1 cellular context compared by ENCODE assay signal in the genomic region with DNA sequence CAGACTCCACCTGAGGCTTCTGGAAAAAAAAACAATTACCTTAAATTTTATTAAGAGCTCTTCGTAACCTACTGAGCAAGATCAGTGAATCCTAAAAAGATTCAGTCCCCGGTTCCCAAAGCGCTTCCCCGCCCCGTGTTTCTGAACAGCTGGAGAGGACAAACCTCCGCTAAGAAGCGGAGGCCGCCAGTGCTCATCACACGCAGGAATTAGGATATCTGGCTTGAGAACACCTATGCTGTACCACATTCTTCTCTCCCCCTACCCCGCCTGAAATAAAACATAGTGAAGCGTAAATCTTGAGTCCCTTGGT.
A peak's percentile ranks its signal among the peaks of the same experiment; 100 is the strongest.
TF ChIP-seq lines count a peak whose summit lies in the region.

No MANE protein-coding gene starts in this region.

TF ChIP-seq in GM12878, 131 proteins besides CTCF, POLR2A, EP300 and RAD21:
- TF ChIP-seq, protein P1, sequence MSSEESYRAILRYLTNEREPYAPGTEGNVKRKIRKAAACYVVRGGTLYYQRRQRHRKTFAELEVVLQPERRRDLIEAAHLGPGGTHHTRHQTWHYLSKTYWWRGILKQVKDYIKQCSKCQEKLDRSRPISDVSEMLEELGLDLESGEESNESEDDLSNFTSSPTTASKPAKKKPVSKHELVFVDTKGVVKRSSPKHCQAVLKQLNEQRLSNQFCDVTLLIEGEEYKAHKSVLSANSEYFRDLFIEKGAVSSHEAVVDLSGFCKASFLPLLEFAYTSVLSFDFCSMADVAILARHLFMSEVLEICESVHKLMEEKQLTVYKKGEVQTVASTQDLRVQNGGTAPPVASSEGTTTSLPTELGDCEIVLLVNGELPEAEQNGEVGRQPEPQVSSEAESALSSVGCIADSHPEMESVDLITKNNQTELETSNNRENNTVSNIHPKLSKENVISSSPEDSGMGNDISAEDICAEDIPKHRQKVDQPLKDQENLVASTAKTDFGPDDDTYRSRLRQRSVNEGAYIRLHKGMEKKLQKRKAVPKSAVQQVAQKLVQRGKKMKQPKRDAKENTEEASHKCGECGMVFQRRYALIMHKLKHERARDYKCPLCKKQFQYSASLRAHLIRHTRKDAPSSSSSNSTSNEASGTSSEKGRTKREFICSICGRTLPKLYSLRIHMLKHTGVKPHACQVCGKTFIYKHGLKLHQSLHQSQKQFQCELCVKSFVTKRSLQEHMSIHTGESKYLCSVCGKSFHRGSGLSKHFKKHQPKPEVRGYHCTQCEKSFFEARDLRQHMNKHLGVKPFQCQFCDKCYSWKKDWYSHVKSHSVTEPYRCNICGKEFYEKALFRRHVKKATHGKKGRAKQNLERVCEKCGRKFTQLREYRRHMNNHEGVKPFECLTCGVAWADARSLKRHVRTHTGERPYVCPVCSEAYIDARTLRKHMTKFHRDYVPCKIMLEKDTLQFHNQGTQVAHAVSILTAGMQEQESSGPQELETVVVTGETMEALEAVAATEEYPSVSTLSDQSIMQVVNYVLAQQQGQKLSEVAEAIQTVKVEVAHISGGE (CRISPR knock-in tag; IDR thresholded peaks at IDR 0.05) = no peak
- TF ChIP-seq PML (IDR thresholded peaks at IDR 0.05; ENCODE audit: low read length) (no peak), POU2F2 (IDR thresholded peaks at IDR 0.05; ENCODE audit: borderline replicate concordance, low read depth, low read length) (0 out of 3 replicates have a peak, but pooled peaks have one; percentile 12), HDAC6 (IDR thresholded peaks at IDR 0.05; ENCODE audit: unreplicated experiment) (peak; percentile 8), MEF2A (IDR thresholded peaks at IDR 0.05; ENCODE audit: insufficient read depth, low read depth, low read length) (no peak), IKZF2 (IDR thresholded peaks at IDR 0.05) (peak; percentile 33 to 41; a peak in 1 of 4 replicates), CBX3 (IDR thresholded peaks at IDR 0.05; ENCODE audit: borderline replicate concordance, low read depth) (no peak), WRNIP1 (IDR thresholded peaks at IDR 0.05; ENCODE audit: borderline replicate concordance, low read depth, low read length) (no peak)
